ENCODE assay signal across 21 cellular contexts in genomic region chr10:21031232-21031790, GRCh38.
"Had no signal": no experiment of that assay in that cellular context is flagged by ENCODE, and none has a peak within 500 bp of the region (broad histone marks: within the 10 kb centered on the region; RNA-seq: fewer than 3 reads in every experiment).

No MANE protein-coding gene starts in this region.

- H3K4me1 ChIP-seq: esophagus muscularis mucosa, gastroesophageal sphincter, left ventricle myocardium inferior, lower lobe of right lung, testis, tibial nerve, upper lobe of right lung had no signal

- DNase-seq: effector memory CD8-positive, alpha-beta T cell; foreskin fibroblast; glutamatergic neuron; kidney; left cardiac atrium; left ventricle myocardium inferior; lower lobe of right lung; natural killer cell; occipital lobe; pancreas; right cardiac atrium; small intestine; stimulated activated CD4-positive, alpha-beta T cell treated with anti-CD3 and anti-CD28 coated beads, Interleukin-15, amount 100 ng/mL, for 24 hours; stimulated activated CD4-positive, alpha-beta T cell treated with anti-CD3 and anti-CD28 coated beads, Interleukin-1b, Interleukin-23, amount 100 ng/mL, for 48 hours; stimulated activated CD4-positive, alpha-beta T cell treated with anti-CD3 and anti-CD28 coated beads, Interleukin-4, amount 100 ng/mL, for 24 hours; testis; upper lobe of right lung had no signal

- H3K27ac ChIP-seq: epithelial cell of prostate, esophagus muscularis mucosa, gastroesophageal sphincter, left ventricle myocardium inferior, lower lobe of right lung, pancreas, testis, tibial nerve, upper lobe of right lung had no signal

- H3K9me3 ChIP-seq: esophagus muscularis mucosa, left ventricle myocardium inferior, lower lobe of right lung, pancreas, testis, upper lobe of right lung had no signal

- H3K36me3 ChIP-seq: esophagus muscularis mucosa, gastroesophageal sphincter, left ventricle myocardium inferior, lower lobe of right lung, pancreas, tibial nerve, upper lobe of right lung had no signal

- ATAC-seq: effector memory CD8-positive, alpha-beta T cell; gastroesophageal sphincter; left cardiac atrium; lower lobe of right lung; natural killer cell; pancreas; right cardiac atrium; upper lobe of right lung had no signal

- H3K4me3 ChIP-seq: esophagus muscularis mucosa, gastroesophageal sphincter, left ventricle myocardium inferior, lower lobe of right lung, pancreas, testis, tibial nerve, upper lobe of right lung had no signal

- FAIRE-seq: pancreas, small intestine had no signal

- H3K27me3 ChIP-seq: esophagus muscularis mucosa, gastroesophageal sphincter, pancreas, testis, tibial nerve, upper lobe of right lung had no signal
